ENCODE assay signal across 10 cellular contexts in genomic region chr9:93954436-93955355, GRCh38. TPM values are rescaled to one million over a fixed set of nuclear protein-coding genes. Genes with fewer than 3 reads are reported as not detected.
DNase-seq lines count a peak whose midpoint lies in the region; ATAC-seq and TF ChIP-seq lines count a peak whose summit lies in the region.
"Had no signal": no experiment of that assay in that cellular context is flagged by ENCODE, and none has a peak within 500 bp of the region (broad histone marks: within the 10 kb centered on the region; RNA-seq: fewer than 3 reads in every experiment).

Gene BARX1 (minus strand): TSS chr9:93955355. CDS start chr9:93955146, 209 bp downstream.

- no peak within 1 kb of the TSS for H3K27ac ChIP-seq in CD4-positive, alpha-beta memory T cell (ENCODE audit: low read depth, low read length)
- H3K27ac ChIP-seq in HUES64 (ENCODE audit: low read depth, low read length) (no peak within 1 kb of the TSS), osteoblast (ENCODE audit: low read depth, low read length) (no peak within 1 kb of the TSS)
- H3K27ac ChIP-seq in effector memory CD4-positive, alpha-beta T cell (ENCODE audit: insufficient read depth, low read length, poor library complexity, severe bottlenecking): no peak within 1 kb of the TSS

- peaks cover 21 to 72% (median 45%) of the 10 kb centered on the region in 4 donors for H3K4me1 Mint-ChIP-seq in CD4-positive, alpha-beta memory T cell

- peak within 1 kb of the TSS; percentile 95 for H2AFZ ChIP-seq in osteoblast (ENCODE audit: low read length)

- H3K36me3 ChIP-seq in CD4-positive, alpha-beta memory T cell (ENCODE audit: insufficient read depth, low read length): no peaks in the 10 kb centered on the region
- H3K36me3 ChIP-seq in HUES64 (ENCODE audit: insufficient read depth, low read length) (no peaks in the 10 kb centered on the region), osteoblast (ENCODE audit: insufficient read depth, low read length) (no peaks in the 10 kb centered on the region)
- H3K36me3 ChIP-seq in effector memory CD4-positive, alpha-beta T cell (ENCODE audit: control insufficient read depth, insufficient read depth, low read length): no peaks in the 10 kb centered on the region

- no peaks in the 10 kb centered on the region for H4K20me1 ChIP-seq in osteoblast (ENCODE audit: insufficient read depth, low read length)

- H3K9me3 Mint-ChIP-seq in CD4-positive, alpha-beta memory T cell: peaks cover 0 to 3% (median 0%) of the 10 kb centered on the region in 8 donors

- H3K27me3 Mint-ChIP-seq in CD4-positive, alpha-beta memory T cell: peaks cover 44 to 63% of the 10 kb centered on the region in 2 donors

- no peak for DNase-seq in CD4-positive, alpha-beta memory T cell
- no peak for DNase-seq in effector memory CD4-positive, alpha-beta T cell
- DNase-seq in osteoblast (ENCODE audit: insufficient read length, low spot score, missing footprints) (peak; percentile 99), NCI-H82 (lab: John Stamatoyannopoulos, UW) (no peak)
- DNase-seq: activated CD4-positive, CD25-positive, alpha-beta regulatory T cell treated with anti-CD3 and anti-CD28 coated beads, Interleukin-2, amount 50 U/mL, for 72 hours; NCI-H226 had no signal

- H3K4me1 ChIP-seq in CD4-positive, alpha-beta memory T cell (ENCODE audit: insufficient read depth, low read length): peaks cover 54% of the 10 kb centered on the region
- H3K4me1 ChIP-seq in HUES64 (ENCODE audit: insufficient read depth, low read length) (peaks cover 13% of the 10 kb centered on the region), osteoblast (ENCODE audit: insufficient read depth, low read length) (peaks cover 6% of the 10 kb centered on the region)
- H3K4me1 ChIP-seq in effector memory CD4-positive, alpha-beta T cell (ENCODE audit: control insufficient read depth, insufficient read depth, low read length, poor library complexity, severe bottlenecking): peaks cover 63% of the 10 kb centered on the region

- H3K36me3 Mint-ChIP-seq in CD4-positive, alpha-beta memory T cell: no peaks in the 10 kb centered on the region

- H3K4me3 Mint-ChIP-seq in CD4-positive, alpha-beta memory T cell: peak within 1 kb of the TSS; percentile 43 to 82 (median 72)

- peaks cover 66% of the 10 kb centered on the region for H3K27me3 ChIP-seq in CD4-positive, alpha-beta memory T cell (ENCODE audit: insufficient read depth, low read length)
- H3K27me3 ChIP-seq in HUES64 (ENCODE audit: insufficient read depth, low read length) (peaks cover 97% of the 10 kb centered on the region), osteoblast (ENCODE audit: insufficient read depth, low read length) (peaks cover 12% of the 10 kb centered on the region)
- H3K27me3 ChIP-seq in effector memory CD4-positive, alpha-beta T cell (replicated peaks; ENCODE audit: control insufficient read depth, insufficient read depth, low read length, poor library complexity, severe bottlenecking): peaks cover 89% of the 10 kb centered on the region

- no peak for TF ChIP-seq CTCF in osteoblast (IDR thresholded peaks at IDR 0.05; ENCODE audit: extremely low read depth, low read depth, low read length)

- H3K4me2 ChIP-seq in osteoblast (ENCODE audit: insufficient read depth, low read length): peak within 1 kb of the TSS; percentile 95

- H3K9ac ChIP-seq in HUES64 (ENCODE audit: low read depth, low read length): no peak within 1 kb of the TSS

- POLR2A ChIA-PET in CD4-positive, alpha-beta memory T cell (lab: Charles Lee; ENCODE audit: partially characterized antibody): no interaction called here

- ATAC-seq in GM18858 (IDR thresholded peaks at IDR 0.05; ENCODE audit: unreplicated experiment) (no peak), HG02970 (IDR thresholded peaks at IDR 0.05; ENCODE audit: low FRiP score, unreplicated experiment) (no peak), HG03097 (IDR thresholded peaks at IDR 0.05; ENCODE audit: low FRiP score, unreplicated experiment) (no peak)

- H3K4me3 ChIP-seq in CD4-positive, alpha-beta memory T cell (ENCODE audit: low read length in 2 of 2): no peak within 1 kb of the TSS
- H3K4me3 ChIP-seq in HUES64 (ENCODE audit: low read length): peak within 1 kb of the TSS; percentile 52
- peak within 1 kb of the TSS; percentile 28 for H3K4me3 ChIP-seq in effector memory CD4-positive, alpha-beta T cell (ENCODE audit: insufficient read depth, low read depth, low read length, poor library complexity, severe bottlenecking)
- peak within 1 kb of the TSS; percentile 78 for H3K4me3 ChIP-seq in osteoblast (ENCODE audit: insufficient read depth, low read length)

- CTCF ChIA-PET in CD4-positive, alpha-beta memory T cell (lab: Charles Lee; ENCODE audit: partially characterized antibody): no interaction called here

- intact Hi-C loops in CD4-positive, alpha-beta memory T cell (cut with micrococcal nuclease): no loop called here

- H3K27ac Mint-ChIP-seq in CD4-positive, alpha-beta memory T cell: no peak within 1 kb of the TSS

- H3K9me3 ChIP-seq in CD4-positive, alpha-beta memory T cell (ENCODE audit: control insufficient read depth in 1 of 2, low read length in 2 of 2): no peaks in the 10 kb centered on the region
- no peaks in the 10 kb centered on the region for H3K9me3 ChIP-seq in HUES64 (ENCODE audit: insufficient read depth, low read depth, low read length)
- H3K9me3 ChIP-seq in effector memory CD4-positive, alpha-beta T cell (ENCODE audit: control insufficient read depth, low read length): no peaks in the 10 kb centered on the region
- no peaks in the 10 kb centered on the region for H3K9me3 ChIP-seq in osteoblast (ENCODE audit: low read depth, low read length)

- 2% methylated on average over 126 of the region's 126 CpGs for WGBS in HUES64

- peaks cover 8% of the 10 kb centered on the region for H3K79me2 ChIP-seq in osteoblast (ENCODE audit: insufficient read depth, low read length)

RNA-seq across cellular contexts. Expression of gene BARX1, which starts in this region (rescaled TPM):
- total RNA-seq in CD4-positive, alpha-beta memory T cell: not detected
- polyA plus RNA-seq in CD4-positive, alpha-beta memory T cell: not detected
- 0.95 TPM for polyA plus RNA-seq in HUES64 (2013, experiment 1 of 2)
- polyA plus RNA-seq in HUES64 (2013, experiment 2 of 2): 1.9 TPM
- 8.5 and 15.6 TPM in 2 replicates for total RNA-seq in osteoblast

Comparison
In these comparisons a context has a peak if more than half of its experiments do, and no peak if none do; other contexts are left out.
1. H3K4me3 ChIP-seq: peak in HUES64 (single experiment), effector memory CD4-positive, alpha-beta T cell (single experiment) and osteoblast (single experiment); none in CD4-positive, alpha-beta memory T cell (0 of 2).